In genomic region chr4:52861171-52861873, GRCh38 we compare ENCODE assay signal across 2 cellular contexts.
TF ChIP-seq lines count a peak whose summit lies in the region.

No MANE protein-coding gene starts in this region.

TF ChIP-seq in H1, 55 proteins besides CTCF, POLR2A, EP300 and RAD21:
- peak; percentile 58; the same call in 1 of the 2 replicates for TF ChIP-seq E2F6 (IDR thresholded peaks at IDR 0.05)
- peak; percentile 76 for TF ChIP-seq MAX (IDR thresholded peaks at IDR 0.05)
- TF ChIP-seq RFX5 (IDR thresholded peaks at IDR 0.05; ENCODE audit: borderline replicate concordance, low read depth, low read length): no peak
- 0 out of 4 replicates have a peak, but pooled peaks have one; percentile 53 to 60 for TF ChIP-seq SIN3A (conservative IDR thresholded peaks at IDR 0.05 in 1 of 2, IDR thresholded peaks at IDR 0.05 in 1 of 2; ENCODE audit: low read depth in 1 of 2, low read length in 2 of 2)
- no peak for TF ChIP-seq JUN (IDR thresholded peaks at IDR 0.05; ENCODE audit: low read depth, low read length)
- TF ChIP-seq PHF8 (conservative IDR thresholded peaks at IDR 0.05; ENCODE audit: low read depth, low read length): 0 out of 2 replicates have a peak, but pooled peaks have one; percentile 10

TF ChIP-seq in neural cell, 6 proteins besides CTCF, POLR2A, EP300 and RAD21 (continued from another document):
- TF ChIP-seq REST (IDR thresholded peaks at IDR 0.05; ENCODE audit: borderline replicate concordance) (no peak), EZH2 (IDR thresholded peaks at IDR 0.05; ENCODE audit: borderline replicate concordance, insufficient read depth, low read length, poor library complexity, severe bottlenecking) (no peak), MXI1 (conservative IDR thresholded peaks at IDR 0.05; ENCODE audit: poor library complexity, severe bottlenecking) (no peak)
